Comparison of ENCODE assay signal across 14 cellular contexts in genomic region chr1:3285341-3285740, GRCh38.
DNase-seq lines count a peak whose midpoint lies in the region; ATAC-seq and TF ChIP-seq lines count a peak whose summit lies in the region.
"Had no signal": no experiment of that assay in that cellular context is flagged by ENCODE, and none has a peak within 500 bp of the region (broad histone marks: within the 10 kb centered on the region; RNA-seq: fewer than 3 reads in every experiment).

No MANE protein-coding gene starts in this region.

- H3K27me3 Mint-ChIP-seq in WTC11 (ENCODE audit: low read depth) = no peaks in the 10 kb centered on the region
- H3K27me3 Mint-ChIP-seq in progenitor cell of endocrine pancreas = no peaks in the 10 kb centered on the region
- no peaks in the 10 kb centered on the region for H3K27me3 Mint-ChIP-seq in activated T-helper 2 cell treated with anti-CD3 and anti-CD28 coated beads, Interferon-gamma antibody, Interleukin-2, Interleukin-4, amounts not matched to agents 10 μg/mL and 5 μg/mL and 100 μg/mL, durations not matched to agents 14 hours and 24 hours and 36 hours (ENCODE audit: low read depth)

- ATAC-seq in WTC11 = no peak
- ATAC-seq in GM18520 (IDR thresholded peaks at IDR 0.05; ENCODE audit: unreplicated experiment) = no peak
- ATAC-seq in HG03045 (IDR thresholded peaks at IDR 0.05; ENCODE audit: unreplicated experiment) = no peak
- ATAC-seq: HCT116 had no signal

- H3K36me3 ChIP-seq in hepatocyte (replicated peaks; ENCODE audit: insufficient read depth, low read depth) = no peaks in the 10 kb centered on the region

- no peak overlapping the region for H3K4me2 ChIP-seq in hepatocyte

- H3K9me3 Mint-ChIP-seq in WTC11 (no peaks in the 10 kb centered on the region), progenitor cell of endocrine pancreas (ENCODE audit: low read depth) (no peaks in the 10 kb centered on the region)
- H3K9me3 Mint-ChIP-seq in activated T-helper 2 cell treated with anti-CD3 and anti-CD28 coated beads, Interferon-gamma antibody, Interleukin-2, Interleukin-4, amounts not matched to agents 10 μg/mL and 5 μg/mL and 100 μg/mL, durations not matched to agents 14 hours and 24 hours and 36 hours = no peaks in the 10 kb centered on the region
- H3K9me3 Mint-ChIP-seq: CD4-positive, alpha-beta memory T cell had no signal

- H4K20me1 ChIP-seq in hepatocyte (ENCODE audit: insufficient read depth, poor library complexity, severe bottlenecking) = no peaks in the 10 kb centered on the region

- TF ChIP-seq CTCF in WTC11 (IDR thresholded peaks at IDR 0.05) (no peak), hepatocyte (IDR thresholded peaks at IDR 0.05; ENCODE audit: poor library complexity) (no peak), progenitor cell of endocrine pancreas (IDR thresholded peaks at IDR 0.05; ENCODE audit: unreplicated experiment) (no peak)

- no peak overlapping the region for H2AFZ ChIP-seq in hepatocyte

- no peaks in the 10 kb centered on the region for H3K9me3 ChIP-seq in hepatocyte (ENCODE audit: low read depth)
- H3K9me3 ChIP-seq: Caco-2 had no signal

- H3K4me1 Mint-ChIP-seq in WTC11 (peaks cover 14% of the 10 kb centered on the region), progenitor cell of endocrine pancreas (ENCODE audit: low read depth) (peaks cover 21% of the 10 kb centered on the region)
- no peaks in the 10 kb centered on the region for H3K4me1 Mint-ChIP-seq in activated T-helper 2 cell treated with anti-CD3 and anti-CD28 coated beads, Interferon-gamma antibody, Interleukin-2, Interleukin-4, amounts not matched to agents 10 μg/mL and 5 μg/mL and 100 μg/mL, durations not matched to agents 14 hours and 24 hours and 36 hours (ENCODE audit: low read depth)
- H3K4me1 Mint-ChIP-seq: CD4-positive, alpha-beta memory T cell had no signal

- H3K4me3 Mint-ChIP-seq in WTC11 (no peak overlapping the region), progenitor cell of endocrine pancreas (ENCODE audit: low read depth) (no peak overlapping the region)
- H3K4me3 Mint-ChIP-seq in activated T-helper 2 cell treated with anti-CD3 and anti-CD28 coated beads, Interferon-gamma antibody, Interleukin-2, Interleukin-4, amounts not matched to agents 10 μg/mL and 5 μg/mL and 100 μg/mL, durations not matched to agents 14 hours and 24 hours and 36 hours (ENCODE audit: low read depth) = no peak overlapping the region
- H3K4me3 Mint-ChIP-seq: CD4-positive, alpha-beta memory T cell had no signal

- H3K79me2 ChIP-seq in hepatocyte = no peaks in the 10 kb centered on the region

- 86% methylated on average over 16 of the region's 17 CpGs for WGBS in hepatocyte (ENCODE audit: low lambda C conversion rate, missing lambda C conversion rate)

- H3K27ac ChIP-seq in hepatocyte = peak overlapping the region; percentile 12

- H3K4me1 ChIP-seq in hepatocyte (ENCODE audit: insufficient read depth) = peaks cover 6% of the 10 kb centered on the region
- H3K4me1 ChIP-seq: Caco-2 had no signal

- DNase-seq in WTC11 (ENCODE audit: low spot score) (no peak), hepatocyte (ENCODE audit: low spot score) (no peak), progenitor cell of endocrine pancreas (ENCODE audit: low spot score, unreplicated experiment) (no peak)
- no peak for DNase-seq in activated T-helper 2 cell treated with anti-CD3 and anti-CD28 coated beads, Interferon-gamma antibody, Interleukin-2, Interleukin-4, amounts not matched to agents 10 μg/mL and 5 μg/mL and 100 μg/mL, durations not matched to agents 14 hours and 24 hours and 36 hours (ENCODE audit: low spot score)
- DNase-seq: C1 segment of cervical spinal cord; Caco-2; CD4-positive, alpha-beta memory T cell; DMS153; DND-41; GOT3; H7 had no signal

- H3K27me3 ChIP-seq in hepatocyte = no peaks in the 10 kb centered on the region

- POLR2A ChIA-PET in WTC11 (lab: Charles Lee) = no interaction called here

- no peaks in the 10 kb centered on the region for H3K36me3 Mint-ChIP-seq in WTC11
- H3K36me3 Mint-ChIP-seq in progenitor cell of endocrine pancreas (ENCODE audit: insufficient read depth) = no peaks in the 10 kb centered on the region
- H3K36me3 Mint-ChIP-seq in activated T-helper 2 cell treated with anti-CD3 and anti-CD28 coated beads, Interferon-gamma antibody, Interleukin-2, Interleukin-4, amounts not matched to agents 10 μg/mL and 5 μg/mL and 100 μg/mL, durations not matched to agents 14 hours and 24 hours and 36 hours (ENCODE audit: low read depth) = no peaks in the 10 kb centered on the region
- H3K36me3 Mint-ChIP-seq: CD4-positive, alpha-beta memory T cell had no signal

- H3K9me2 ChIP-seq in hepatocyte (replicated peaks; ENCODE audit: insufficient read depth) = no peaks in the 10 kb centered on the region

- CTCF ChIA-PET in WTC11 (lab: Charles Lee) = interaction anchor here (0.9 to 2.0 kb wide), 7 partner anchors 35 to 224 kb away, joined by 3 to 9 read pairs (median 3); no protein-coding TSS in a partner anchor

- peak overlapping the region; percentile 18; the same call in 1 of the 2 replicates for H3K27ac Mint-ChIP-seq in WTC11
- peak overlapping the region; percentile 84 for H3K27ac Mint-ChIP-seq in progenitor cell of endocrine pancreas
- H3K27ac Mint-ChIP-seq in activated T-helper 2 cell treated with anti-CD3 and anti-CD28 coated beads, Interferon-gamma antibody, Interleukin-2, Interleukin-4, amounts not matched to agents 10 μg/mL and 5 μg/mL and 100 μg/mL, durations not matched to agents 14 hours and 24 hours and 36 hours = no peak overlapping the region
- H3K27ac Mint-ChIP-seq: CD4-positive, alpha-beta memory T cell had no signal

- intact Hi-C loops in activated T-helper 2 cell treated with anti-CD3 and anti-CD28 coated beads, Interferon-gamma antibody, Interleukin-2, Interleukin-4, amounts not matched to agents 10 μg/mL and 5 μg/mL and 100 μg/mL, durations not matched to agents 14 hours and 24 hours and 36 hours (cut with micrococcal nuclease) = no loop called here

- H3K4me3 ChIP-seq in hepatocyte = no peak overlapping the region

TF ChIP-seq in WTC11, 78 proteins besides CTCF, POLR2A, EP300 and RAD21 (continues in another document):
- TF ChIP-seq PRDM15 (CRISPR knock-in tag; IDR thresholded peaks at IDR 0.05) (no peak), TCF7 (CRISPR knock-in tag; IDR thresholded peaks at IDR 0.05; ENCODE audit: low read depth) (no peak), ZNF532 (CRISPR knock-in tag; IDR thresholded peaks at IDR 0.05; ENCODE audit: borderline replicate concordance) (no peak), ATF1 (CRISPR knock-in tag; IDR thresholded peaks at IDR 0.05) (no peak), NFYB (CRISPR knock-in tag; conservative IDR thresholded peaks at IDR 0.05; ENCODE audit: low read depth) (no peak), FOXP1 (CRISPR knock-in tag; IDR thresholded peaks at IDR 0.05; ENCODE audit: borderline replicate concordance) (no peak), ZNF138 (CRISPR knock-in tag; conservative IDR thresholded peaks at IDR 0.05) (no peak)
